ENCODE assay signal across 1 cellular context in the genomic region with DNA sequence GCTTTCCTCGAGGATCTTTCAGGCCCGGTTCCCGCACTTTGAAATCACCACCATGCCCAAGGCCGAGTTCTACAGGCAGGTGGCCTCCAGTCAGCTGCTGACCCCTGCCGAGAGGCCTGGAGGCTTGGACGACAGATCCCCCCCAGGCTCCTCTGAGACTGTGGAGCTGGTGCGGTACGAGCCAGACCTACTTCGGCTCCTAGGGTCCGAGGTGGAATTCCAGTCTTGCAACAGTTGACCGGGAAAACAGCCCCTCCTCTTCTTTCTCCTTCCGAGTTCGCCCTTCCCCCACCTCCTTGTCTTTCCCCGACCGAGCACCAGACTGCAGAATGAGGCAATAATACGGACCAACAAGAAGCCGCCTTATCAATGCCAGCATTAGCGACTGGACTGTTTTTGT.
TF ChIP-seq lines count a peak whose summit lies in the region.

No MANE protein-coding gene starts in this region.

TF ChIP-seq in GM23338, 12 proteins besides CTCF, POLR2A, EP300 and RAD21 (continued from another document):
- TF ChIP-seq, protein P1, sequence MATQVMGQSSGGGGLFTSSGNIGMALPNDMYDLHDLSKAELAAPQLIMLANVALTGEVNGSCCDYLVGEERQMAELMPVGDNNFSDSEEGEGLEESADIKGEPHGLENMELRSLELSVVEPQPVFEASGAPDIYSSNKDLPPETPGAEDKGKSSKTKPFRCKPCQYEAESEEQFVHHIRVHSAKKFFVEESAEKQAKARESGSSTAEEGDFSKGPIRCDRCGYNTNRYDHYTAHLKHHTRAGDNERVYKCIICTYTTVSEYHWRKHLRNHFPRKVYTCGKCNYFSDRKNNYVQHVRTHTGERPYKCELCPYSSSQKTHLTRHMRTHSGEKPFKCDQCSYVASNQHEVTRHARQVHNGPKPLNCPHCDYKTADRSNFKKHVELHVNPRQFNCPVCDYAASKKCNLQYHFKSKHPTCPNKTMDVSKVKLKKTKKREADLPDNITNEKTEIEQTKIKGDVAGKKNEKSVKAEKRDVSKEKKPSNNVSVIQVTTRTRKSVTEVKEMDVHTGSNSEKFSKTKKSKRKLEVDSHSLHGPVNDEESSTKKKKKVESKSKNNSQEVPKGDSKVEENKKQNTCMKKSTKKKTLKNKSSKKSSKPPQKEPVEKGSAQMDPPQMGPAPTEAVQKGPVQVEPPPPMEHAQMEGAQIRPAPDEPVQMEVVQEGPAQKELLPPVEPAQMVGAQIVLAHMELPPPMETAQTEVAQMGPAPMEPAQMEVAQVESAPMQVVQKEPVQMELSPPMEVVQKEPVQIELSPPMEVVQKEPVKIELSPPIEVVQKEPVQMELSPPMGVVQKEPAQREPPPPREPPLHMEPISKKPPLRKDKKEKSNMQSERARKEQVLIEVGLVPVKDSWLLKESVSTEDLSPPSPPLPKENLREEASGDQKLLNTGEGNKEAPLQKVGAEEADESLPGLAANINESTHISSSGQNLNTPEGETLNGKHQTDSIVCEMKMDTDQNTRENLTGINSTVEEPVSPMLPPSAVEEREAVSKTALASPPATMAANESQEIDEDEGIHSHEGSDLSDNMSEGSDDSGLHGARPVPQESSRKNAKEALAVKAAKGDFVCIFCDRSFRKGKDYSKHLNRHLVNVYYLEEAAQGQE (IDR thresholded peaks at IDR 0.05; ENCODE audit: unreplicated experiment), result no peak
- TF ChIP-seq, protein P2, sequence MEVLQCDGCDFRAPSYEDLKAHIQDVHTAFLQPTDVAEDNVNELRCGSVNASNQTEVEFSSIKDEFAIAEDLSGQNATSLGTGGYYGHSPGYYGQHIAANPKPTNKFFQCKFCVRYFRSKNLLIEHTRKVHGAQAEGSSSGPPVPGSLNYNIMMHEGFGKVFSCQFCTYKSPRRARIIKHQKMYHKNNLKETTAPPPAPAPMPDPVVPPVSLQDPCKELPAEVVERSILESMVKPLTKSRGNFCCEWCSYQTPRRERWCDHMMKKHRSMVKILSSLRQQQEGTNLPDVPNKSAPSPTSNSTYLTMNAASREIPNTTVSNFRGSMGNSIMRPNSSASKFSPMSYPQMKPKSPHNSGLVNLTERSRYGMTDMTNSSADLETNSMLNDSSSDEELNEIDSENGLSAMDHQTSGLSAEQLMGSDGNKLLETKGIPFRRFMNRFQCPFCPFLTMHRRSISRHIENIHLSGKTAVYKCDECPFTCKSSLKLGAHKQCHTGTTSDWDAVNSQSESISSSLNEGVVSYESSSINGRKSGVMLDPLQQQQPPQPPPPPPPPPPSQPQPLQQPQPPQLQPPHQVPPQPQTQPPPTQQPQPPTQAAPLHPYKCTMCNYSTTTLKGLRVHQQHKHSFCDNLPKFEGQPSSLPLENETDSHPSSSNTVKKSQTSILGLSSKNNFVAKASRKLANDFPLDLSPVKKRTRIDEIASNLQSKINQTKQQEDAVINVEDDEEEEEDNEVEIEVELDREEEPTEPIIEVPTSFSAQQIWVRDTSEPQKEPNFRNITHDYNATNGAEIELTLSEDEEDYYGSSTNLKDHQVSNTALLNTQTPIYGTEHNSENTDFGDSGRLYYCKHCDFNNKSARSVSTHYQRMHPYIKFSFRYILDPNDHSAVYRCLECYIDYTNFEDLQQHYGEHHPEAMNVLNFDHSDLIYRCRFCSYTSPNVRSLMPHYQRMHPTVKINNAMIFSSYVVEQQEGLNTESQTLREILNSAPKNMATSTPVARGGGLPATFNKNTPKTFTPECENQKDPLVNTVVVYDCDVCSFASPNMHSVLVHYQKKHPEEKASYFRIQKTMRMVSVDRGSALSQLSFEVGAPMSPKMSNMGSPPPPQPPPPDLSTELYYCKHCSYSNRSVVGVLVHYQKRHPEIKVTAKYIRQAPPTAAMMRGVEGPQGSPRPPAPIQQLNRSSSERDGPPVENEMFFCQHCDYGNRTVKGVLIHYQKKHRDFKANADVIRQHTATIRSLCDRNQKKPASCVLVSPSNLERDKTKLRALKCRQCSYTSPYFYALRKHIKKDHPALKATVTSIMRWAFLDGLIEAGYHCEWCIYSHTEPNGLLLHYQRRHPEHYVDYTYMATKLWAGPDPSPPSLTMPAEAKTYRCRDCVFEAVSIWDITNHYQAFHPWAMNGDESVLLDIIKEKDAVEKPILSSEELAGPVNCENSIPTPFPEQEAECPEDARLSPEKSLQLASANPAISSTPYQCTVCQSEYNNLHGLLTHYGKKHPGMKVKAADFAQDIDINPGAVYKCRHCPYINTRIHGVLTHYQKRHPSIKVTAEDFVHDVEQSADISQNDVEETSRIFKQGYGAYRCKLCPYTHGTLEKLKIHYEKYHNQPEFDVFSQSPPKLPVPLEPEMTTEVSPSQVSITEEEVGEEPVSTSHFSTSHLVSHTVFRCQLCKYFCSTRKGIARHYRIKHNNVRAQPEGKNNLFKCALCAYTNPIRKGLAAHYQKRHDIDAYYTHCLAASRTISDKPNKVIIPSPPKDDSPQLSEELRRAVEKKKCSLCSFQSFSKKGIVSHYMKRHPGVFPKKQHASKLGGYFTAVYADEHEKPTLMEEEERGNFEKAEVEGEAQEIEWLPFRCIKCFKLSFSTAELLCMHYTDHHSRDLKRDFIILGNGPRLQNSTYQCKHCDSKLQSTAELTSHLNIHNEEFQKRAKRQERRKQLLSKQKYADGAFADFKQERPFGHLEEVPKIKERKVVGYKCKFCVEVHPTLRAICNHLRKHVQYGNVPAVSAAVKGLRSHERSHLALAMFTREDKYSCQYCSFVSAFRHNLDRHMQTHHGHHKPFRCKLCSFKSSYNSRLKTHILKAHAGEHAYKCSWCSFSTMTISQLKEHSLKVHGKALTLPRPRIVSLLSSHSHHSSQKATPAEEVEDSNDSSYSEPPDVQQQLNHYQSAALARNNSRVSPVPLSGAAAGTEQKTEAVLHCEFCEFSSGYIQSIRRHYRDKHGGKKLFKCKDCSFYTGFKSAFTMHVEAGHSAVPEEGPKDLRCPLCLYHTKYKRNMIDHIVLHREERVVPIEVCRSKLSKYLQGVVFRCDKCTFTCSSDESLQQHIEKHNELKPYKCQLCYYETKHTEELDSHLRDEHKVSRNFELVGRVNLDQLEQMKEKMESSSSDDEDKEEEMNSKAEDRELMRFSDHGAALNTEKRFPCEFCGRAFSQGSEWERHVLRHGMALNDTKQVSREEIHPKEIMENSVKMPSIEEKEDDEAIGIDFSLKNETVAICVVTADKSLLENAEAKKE (CRISPR knock-in tag; IDR thresholded peaks at IDR 0.05), result no peak
- no peak for TF ChIP-seq CREB1 (CRISPR knock-in tag; IDR thresholded peaks at IDR 0.05; ENCODE audit: low read depth)
